In genomic region chrX:23907496-23908218, GRCh38 we compare ENCODE assay signal across 8 cellular contexts. TPM values are rescaled to one million over a fixed set of nuclear protein-coding genes. Genes with fewer than 3 reads are reported as not detected.
DNase-seq lines count a peak whose midpoint lies in the region; ATAC-seq and TF ChIP-seq lines count a peak whose summit lies in the region.

TSS of gene APOO (minus strand) at chrX:23907938. CDS start at chrX:23907702, 236 bp downstream.
TSS of gene CXorf58 (plus strand) at chrX:23908006. CDS start at chrX:23910303, 2,297 bp downstream.

- peak; percentile 76 for TF ChIP-seq CTCF in GM12873 (IDR thresholded peaks at IDR 0.05; ENCODE audit: insufficient read depth, low read depth, low read length, missing control alignments)
- TF ChIP-seq CTCF in cardiac muscle cell (IDR thresholded peaks at IDR 0.05; ENCODE audit: low read depth, low read length): peak; percentile 70
- TF ChIP-seq CTCF in upper lobe of right lung (IDR thresholded peaks at IDR 0.05): peak; percentile 79

- no peaks in the 10 kb centered on the region for H3K4me1 ChIP-seq in cardiac muscle cell (ENCODE audit: low read depth)
- no peaks in the 10 kb centered on the region for H3K4me1 ChIP-seq in upper lobe of right lung

- peak within 1 kb of the TSS; percentile 88 for H3K4me3 ChIP-seq in cardiac muscle cell
- peak within 1 kb of the TSS; percentile 62 for H3K4me3 ChIP-seq in upper lobe of right lung

- no peaks in the 10 kb centered on the region for H3K9me3 ChIP-seq in cardiac muscle cell (ENCODE audit: low read depth)
- H3K9me3 ChIP-seq in upper lobe of right lung: no peaks in the 10 kb centered on the region

- H3K27ac ChIP-seq in cardiac muscle cell (peak within 1 kb of the TSS; percentile 86), upper lobe of right lung (peak within 1 kb of the TSS; percentile 88)

- DNase-seq in NCI-H1105 treated with DMSO at 0.1 percent for 48 hours (lab: John Stamatoyannopoulos, UW) (peak; percentile 89), SKM-1 treated with dmso at 0.1 percent for 144 hours (lab: John Stamatoyannopoulos, UW; ENCODE audit: unreplicated experiment) (peak; percentile 81), cardiac muscle cell (ENCODE audit: low read depth in 1 of 2, low spot score in 1 of 2) (peak; percentile 95 to 97), posterior cingulate gyrus (peak; percentile 72 to 99 (median 86)), upper lobe of right lung (peak; percentile 95)
- peak; percentile 68 for DNase-seq in activated naive CD8-positive, alpha-beta T cell treated with anti-CD3 and anti-CD28 coated beads, Interleukin-2, amount 50 U/mL, for 16 hours (ENCODE audit: low read depth, low spot score)

- intact Hi-C loops in posterior cingulate gyrus (cut with DNase I): loop anchor here (2.0 kb wide), 2 partner anchors 117 to 147 kb away; partner anchors contain the start of gene EIF2S3
- intact Hi-C loops in upper lobe of right lung (cut with DNase I): loop anchor here (10.0 kb wide), 1 partner anchor 213 kb away; no protein-coding TSS in a partner anchor

- no peaks in the 10 kb centered on the region for H3K27me3 ChIP-seq in cardiac muscle cell
- H3K27me3 ChIP-seq in upper lobe of right lung: no peaks in the 10 kb centered on the region

- ATAC-seq in HG02678 (IDR thresholded peaks at IDR 0.05; ENCODE audit: unreplicated experiment) (peak; percentile 90), upper lobe of right lung (peak; percentile 98)

- H3K36me3 ChIP-seq in cardiac muscle cell (no peaks in the 10 kb centered on the region), upper lobe of right lung (no peaks in the 10 kb centered on the region)

RNA-seq across cellular contexts. Expression of gene APOO, which starts in this region (rescaled TPM):
- 44.9 and 74.7 TPM in 2 replicates for total RNA-seq in cardiac muscle cell
- polyA plus RNA-seq in cardiac muscle cell: 135 and 161 TPM in 2 replicates
- total RNA-seq in upper lobe of right lung: 12.0 TPM

RNA-seq across cellular contexts. Expression of gene CXorf58, which starts in this region (rescaled TPM):
- total RNA-seq in cardiac muscle cell: 0.21 and 0.45 TPM in 2 replicates
- polyA plus RNA-seq in cardiac muscle cell: 0.43 and 0.90 TPM in 2 replicates
- not detected for total RNA-seq in upper lobe of right lung

Comparison
In these comparisons a context has a peak if more than half of its experiments do, and no peak if none do; other contexts are left out.
1. Peak in every context shown above with its lines: DNase-seq, ATAC-seq, H3K4me3 ChIP-seq and H3K27ac ChIP-seq.